9 cellular contexts compared by ENCODE assay signal in the genomic region with DNA sequence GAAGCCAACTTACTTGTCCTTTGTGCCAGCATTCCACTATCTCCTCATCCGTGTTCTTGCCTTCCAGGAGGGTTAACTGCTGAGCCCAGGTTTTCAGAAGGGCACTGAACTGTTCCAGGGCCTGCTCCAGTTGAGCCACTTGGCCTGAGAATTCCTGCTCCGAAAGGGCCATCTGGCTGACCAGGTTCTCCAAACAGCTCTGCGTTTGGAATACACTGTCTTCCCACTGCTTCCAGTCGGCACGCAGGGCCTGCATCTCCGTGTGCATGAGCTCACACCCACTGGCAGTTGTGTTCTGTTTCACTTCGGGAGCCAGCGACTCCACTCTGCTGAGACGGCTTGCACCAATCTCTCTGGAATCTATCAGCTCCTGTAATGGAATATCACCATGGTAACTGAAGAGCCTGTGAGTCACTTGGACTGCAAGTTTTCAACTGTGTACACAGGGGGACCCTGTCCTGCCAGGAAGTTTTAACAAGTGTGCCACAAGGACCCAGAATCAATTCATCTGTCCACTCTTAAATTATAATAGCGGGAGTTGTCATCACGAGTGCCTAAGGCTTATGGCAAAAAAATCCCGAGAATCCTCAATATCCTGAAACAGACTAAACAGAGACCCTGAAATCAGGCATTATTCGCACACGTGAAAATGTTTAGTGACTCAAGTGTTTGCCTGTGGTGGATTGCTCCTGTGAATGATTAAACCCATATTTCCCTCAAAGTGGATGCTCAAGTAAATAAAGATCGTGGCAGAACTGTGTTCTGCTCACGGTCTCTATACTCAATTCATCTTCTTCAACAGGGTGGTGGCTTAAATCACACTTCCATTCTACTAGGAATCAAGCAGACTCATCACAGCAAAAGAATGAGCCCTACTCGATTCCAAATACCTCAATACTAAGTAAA.
A peak's percentile ranks its signal among the peaks of the same experiment; 100 is the strongest.
DNase-seq lines count a peak whose midpoint lies in the region; ATAC-seq, FAIRE-seq and TF ChIP-seq lines count a peak whose summit lies in the region.
"Had no signal": no experiment of that assay in that cellular context is flagged by ENCODE, and none has a peak within 500 bp of the region (broad histone marks: within the 10 kb centered on the region; RNA-seq: fewer than 3 reads in every experiment).

No MANE protein-coding gene starts in this region.

- no peaks in the 10 kb centered on the region for H3K36me3 ChIP-seq in HepG2 (replicated peaks in 1 of 2; ENCODE audit: control insufficient read depth in 1 of 2, insufficient read depth in 2 of 2, low read length in 2 of 2)
- peaks cover 2% of the 10 kb centered on the region for H3K36me3 ChIP-seq in suprapubic skin

- H3K4me2 ChIP-seq in HepG2 (ENCODE audit: low read depth, low read length) = peak overlapping the region; percentile 89

- H3K27me3 ChIP-seq in HepG2 (ENCODE audit: control insufficient read depth in 1 of 2, insufficient read depth in 2 of 2, low read length in 2 of 2) (no peaks in the 10 kb centered on the region; a peak in 1 of 5 replicates), suprapubic skin (no peaks in the 10 kb centered on the region)

- peak in 1 of 2 experiments; percentile 94; a peak in 2 of 4 replicates for TF ChIP-seq POLR2A in HepG2 (IDR thresholded peaks at IDR 0.05; ENCODE audit: insufficient read depth in 1 of 2, low read depth in 2 of 2, low read length in 2 of 2)
- peak in 1 of 2 donors; percentile 75 for TF ChIP-seq POLR2A in suprapubic skin (IDR thresholded peaks at IDR 0.05)

- H3K4me3 ChIP-seq in HepG2 (replicated peaks in 1 of 3; ENCODE audit: insufficient read depth in 1 of 3, low read depth in 2 of 3, low read length in 3 of 3) = peak overlapping the region; percentile 66 to 76 (median 68)
- peak overlapping the region; percentile 47 for H3K4me3 ChIP-seq in suprapubic skin

- POLR2A ChIA-PET in HepG2 (lab: Yijun Ruan, JAX) = no interaction called here

- peak; percentile 19 for DNase-seq in DMS 273 (lab: John Stamatoyannopoulos, UW; ENCODE audit: unreplicated experiment)
- no peak for DNase-seq in DMS 273 treated with DMSO at 0.1 percent for 48 hours (lab: John Stamatoyannopoulos, UW)
- peak; percentile 95 for DNase-seq in dermis blood vessel endothelial cell
- DNase-seq in HepG2 (ENCODE audit: low spot score) = peak; percentile 91
- peak; percentile 87 to 90 for DNase-seq in suprapubic skin (ENCODE audit: low spot score in 2 of 2)
- no peak for DNase-seq in GM19239 (ENCODE audit: insufficient read length, low spot score)
- DNase-seq in NCI-H345 (lab: John Stamatoyannopoulos, UW) = no peak
- DNase-seq in OCI-M2 (lab: John Stamatoyannopoulos, UW; ENCODE audit: unreplicated experiment) = no peak

- FAIRE-seq in HepG2 (lab: Jason Lieb, UNC) = peak; percentile 53
- FAIRE-seq in GM19239 (lab: Jason Lieb, UNC) = no peak
- FAIRE-seq: A204.1 had no signal

- no TSS peak for BruUV-seq in HepG2 (replicated peaks; lab: Mats Ljungman, UMichigan)

- TF ChIP-seq RAD21 in HepG2 (CRISPR knock-in tag; IDR thresholded peaks at IDR 0.05) = no peak

- TF ChIP-seq CTCF in HepG2 (CRISPR knock-in tag; IDR thresholded peaks at IDR 0.05) = no peak
- no peak for TF ChIP-seq CTCF in suprapubic skin (IDR thresholded peaks at IDR 0.05)

- H3K4me1 ChIP-seq in HepG2 (ENCODE audit: insufficient read depth, low read length) (peaks cover 26% of the 10 kb centered on the region), suprapubic skin (peaks cover 5% of the 10 kb centered on the region)

- intact Hi-C loops in HepG2 (cut with micrococcal nuclease; ENCODE audit: unreplicated experiment) = loop anchor here (2.0 kb wide), 1 partner anchor 80 kb away; no protein-coding TSS in a partner anchor

- H3K79me2 ChIP-seq in HepG2 (ENCODE audit: insufficient read depth, low read length) = no peaks in the 10 kb centered on the region

- H3K9me3 ChIP-seq in HepG2 (ENCODE audit: low read length) (no peaks in the 10 kb centered on the region), suprapubic skin (no peaks in the 10 kb centered on the region)

- 1% methylated on average over 13 of the region's 17 CpGs for WGBS in HepG2 (ENCODE audit: low lambda C conversion rate)
- 20% methylated on average over 17 of the region's 17 CpGs for WGBS in suprapubic skin

- in situ Hi-C loops in HepG2 (cut with HindIII; ENCODE audit: extremely low pct_ligation_motif_present, low pct_unique_long_range_greater_than_20kb) = no loop called here

- peak overlapping the region; percentile 68 for H2AFZ ChIP-seq in HepG2 (ENCODE audit: low read length)

- H3K27ac ChIP-seq in HepG2 (ENCODE audit: extremely low read length, insufficient read depth, low read length) = peak overlapping the region; percentile 55
- H3K27ac ChIP-seq in suprapubic skin = peak overlapping the region; percentile 83

- H4K20me1 ChIP-seq in HepG2 (ENCODE audit: insufficient read depth, low read length) = no peaks in the 10 kb centered on the region

- CTCF ChIA-PET in HepG2 (lab: Yijun Ruan, JAX; ENCODE audit: low intra/inter-chr PET ratio, low total read pairs) = no interaction called here

- TF ChIP-seq EP300 in HepG2 (IDR thresholded peaks at IDR 0.05; ENCODE audit: low read depth in 2 of 2, low read length in 2 of 2) (peak; percentile 52 to 78; a peak in 3 of 4 replicates), HepG2 (CRISPR knock-in tag; IDR thresholded peaks at IDR 0.05; ENCODE audit: borderline replicate concordance) (no peak), suprapubic skin (IDR thresholded peaks at IDR 0.05) (no peak)

- ATAC-seq in HepG2 = peak; percentile 94

- H3K9ac ChIP-seq in HepG2 (ENCODE audit: insufficient read depth, low read depth, low read length) = peak overlapping the region; percentile 75

TF ChIP-seq in HepG2, 621 proteins besides CTCF, POLR2A, EP300 and RAD21 (continues in another document):
- no peak for TF ChIP-seq ZNF503 (CRISPR knock-in tag; IDR thresholded peaks at IDR 0.05)
- peak; percentile 9 for TF ChIP-seq YY1 (IDR thresholded peaks at IDR 0.05; ENCODE audit: insufficient read depth, insufficient replicate concordance, low read depth, low read length)
- peak; percentile 43; the same call in 1 of the 2 replicates for TF ChIP-seq ZNF138 (CRISPR knock-in tag; IDR thresholded peaks at IDR 0.05; ENCODE audit: low read depth)
- TF ChIP-seq ZNF709 (CRISPR knock-in tag; IDR thresholded peaks at IDR 0.05) = no peak
- TF ChIP-seq SOX13 (IDR thresholded peaks at IDR 0.05) = no peak
- TF ChIP-seq SOX13 (CRISPR knock-in tag; conservative IDR thresholded peaks at IDR 0.05 in 1 of 2, IDR thresholded peaks at IDR 0.05 in 1 of 2) = peak in 1 of 2 experiments; percentile 32; a peak in 1 of 4 replicates
- peak; percentile 85 for TF ChIP-seq ZFX (CRISPR knock-in tag; IDR thresholded peaks at IDR 0.05; ENCODE audit: low read depth)
- TF ChIP-seq, protein P1, sequence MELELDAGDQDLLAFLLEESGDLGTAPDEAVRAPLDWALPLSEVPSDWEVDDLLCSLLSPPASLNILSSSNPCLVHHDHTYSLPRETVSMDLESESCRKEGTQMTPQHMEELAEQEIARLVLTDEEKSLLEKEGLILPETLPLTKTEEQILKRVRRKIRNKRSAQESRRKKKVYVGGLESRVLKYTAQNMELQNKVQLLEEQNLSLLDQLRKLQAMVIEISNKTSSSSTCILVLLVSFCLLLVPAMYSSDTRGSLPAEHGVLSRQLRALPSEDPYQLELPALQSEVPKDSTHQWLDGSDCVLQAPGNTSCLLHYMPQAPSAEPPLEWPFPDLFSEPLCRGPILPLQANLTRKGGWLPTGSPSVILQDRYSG (CRISPR knock-in tag; IDR thresholded peaks at IDR 0.05) = no peak
- peak; percentile 60; the same call in 1 of the 2 replicates for TF ChIP-seq BHLHE40 (IDR thresholded peaks at IDR 0.05; ENCODE audit: low read length)
- TF ChIP-seq, protein P2, sequence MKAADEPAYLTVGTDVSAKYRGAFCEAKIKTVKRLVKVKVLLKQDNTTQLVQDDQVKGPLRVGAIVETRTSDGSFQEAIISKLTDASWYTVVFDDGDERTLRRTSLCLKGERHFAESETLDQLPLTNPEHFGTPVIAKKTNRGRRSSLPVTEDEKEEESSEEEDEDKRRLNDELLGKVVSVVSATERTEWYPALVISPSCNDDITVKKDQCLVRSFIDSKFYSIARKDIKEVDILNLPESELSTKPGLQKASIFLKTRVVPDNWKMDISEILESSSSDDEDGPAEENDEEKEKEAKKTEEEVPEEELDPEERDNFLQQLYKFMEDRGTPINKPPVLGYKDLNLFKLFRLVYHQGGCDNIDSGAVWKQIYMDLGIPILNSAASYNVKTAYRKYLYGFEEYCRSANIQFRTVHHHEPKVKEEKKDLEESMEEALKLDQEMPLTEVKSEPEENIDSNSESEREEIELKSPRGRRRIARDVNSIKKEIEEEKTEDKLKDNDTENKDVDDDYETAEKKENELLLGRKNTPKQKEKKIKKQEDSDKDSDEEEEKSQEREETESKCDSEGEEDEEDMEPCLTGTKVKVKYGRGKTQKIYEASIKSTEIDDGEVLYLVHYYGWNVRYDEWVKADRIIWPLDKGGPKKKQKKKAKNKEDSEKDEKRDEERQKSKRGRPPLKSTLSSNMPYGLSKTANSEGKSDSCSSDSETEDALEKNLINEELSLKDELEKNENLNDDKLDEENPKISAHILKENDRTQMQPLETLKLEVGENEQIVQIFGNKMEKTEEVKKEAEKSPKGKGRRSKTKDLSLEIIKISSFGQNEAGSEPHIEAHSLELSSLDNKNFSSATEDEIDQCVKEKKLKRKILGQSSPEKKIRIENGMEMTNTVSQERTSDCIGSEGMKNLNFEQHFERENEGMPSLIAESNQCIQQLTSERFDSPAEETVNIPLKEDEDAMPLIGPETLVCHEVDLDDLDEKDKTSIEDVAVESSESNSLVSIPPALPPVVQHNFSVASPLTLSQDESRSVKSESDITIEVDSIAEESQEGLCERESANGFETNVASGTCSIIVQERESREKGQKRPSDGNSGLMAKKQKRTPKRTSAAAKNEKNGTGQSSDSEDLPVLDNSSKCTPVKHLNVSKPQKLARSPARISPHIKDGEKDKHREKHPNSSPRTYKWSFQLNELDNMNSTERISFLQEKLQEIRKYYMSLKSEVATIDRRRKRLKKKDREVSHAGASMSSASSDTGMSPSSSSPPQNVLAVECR (CRISPR knock-in tag; IDR thresholded peaks at IDR 0.05; ENCODE audit: borderline replicate concordance) = peak; percentile 23; the same call in 1 of the 2 replicates

Comparison
In these comparisons a context has a peak if more than half of its experiments do, and no peak if none do; other contexts are left out.
1. DNase-seq: peak in DMS 273 (single experiment), dermis blood vessel endothelial cell (single experiment), HepG2 (single experiment) and suprapubic skin (2 of 2); none in DMS 273 treated with DMSO at 0.1 percent for 48 hours (single experiment), GM19239 (single experiment), NCI-H345 (single experiment) and OCI-M2 (single experiment).